Comparison of ENCODE assay signal across 8 cellular contexts in genomic region chr6:116680880-116681672, GRCh38. TPM values are rescaled to one million over a fixed set of nuclear protein-coding genes. Genes with fewer than 3 reads are reported as not detected.
A peak's percentile ranks its signal among the peaks of the same experiment; 100 is the strongest.
DNase-seq lines count a peak whose midpoint lies in the region; ATAC-seq and TF ChIP-seq lines count a peak whose summit lies in the region.

Gene KPNA5 (plus strand): TSS chr6:116681211. CDS start chr6:116681335, 124 bp downstream.

- peak; percentile 91 for ATAC-seq in GM19043 (IDR thresholded peaks at IDR 0.05; ENCODE audit: low read depth, unreplicated experiment)
- ATAC-seq in HG03354 (IDR thresholded peaks at IDR 0.05; ENCODE audit: poor library complexity, severe bottlenecking, unreplicated experiment) = peak; percentile 96
- ATAC-seq in activated CD4-positive, CD25-positive, alpha-beta regulatory T cell treated with anti-CD3 and anti-CD28 coated beads, Interleukin-2, amount 50 U/mL, for 24 hours = peak; percentile 96

- no peaks in the 10 kb centered on the region for H3K27me3 ChIP-seq in kidney epithelial cell (ENCODE audit: control insufficient read depth, insufficient read depth, low read length)

- no peak for TF ChIP-seq CTCF in kidney epithelial cell (IDR thresholded peaks at IDR 0.05; ENCODE audit: insufficient read depth, low read length, poor library complexity, severe bottlenecking)

- DNase-seq in AG20443 (ENCODE audit: low spot score) (peak; percentile 96), NCI-H446 (lab: John Stamatoyannopoulos, UW) (peak; percentile 84 to 92), cerebellar nuclear complex (lab: John Stamatoyannopoulos, UW) (peak; percentile 37 to 62), kidney epithelial cell (ENCODE audit: low read depth) (peak; percentile 54)
- DNase-seq in stimulated activated CD4-positive, alpha-beta T cell treated with anti-CD3 and anti-CD28 coated beads, Interleukin-15, amount 100 ng/mL, for 24 hours = peak; percentile 94

- peak within 1 kb of the TSS; percentile 96 for H3K4me3 ChIP-seq in kidney epithelial cell (ENCODE audit: low read depth, low read length)

- H3K36me3 ChIP-seq in kidney epithelial cell (ENCODE audit: control insufficient read depth, insufficient read depth, low read length) = no peaks in the 10 kb centered on the region

RNA-seq across cellular contexts. Expression of gene KPNA5, which starts in this region (rescaled TPM):
- total RNA-seq in kidney epithelial cell = 9.3 and 13.6 TPM in 2 replicates

Comparison
In these comparisons a context has a peak if more than half of its experiments do, and no peak if none do; other contexts are left out.
1. Peak in every context shown above with its lines: DNase-seq, ATAC-seq and H3K4me3 ChIP-seq.